In the genomic region with DNA sequence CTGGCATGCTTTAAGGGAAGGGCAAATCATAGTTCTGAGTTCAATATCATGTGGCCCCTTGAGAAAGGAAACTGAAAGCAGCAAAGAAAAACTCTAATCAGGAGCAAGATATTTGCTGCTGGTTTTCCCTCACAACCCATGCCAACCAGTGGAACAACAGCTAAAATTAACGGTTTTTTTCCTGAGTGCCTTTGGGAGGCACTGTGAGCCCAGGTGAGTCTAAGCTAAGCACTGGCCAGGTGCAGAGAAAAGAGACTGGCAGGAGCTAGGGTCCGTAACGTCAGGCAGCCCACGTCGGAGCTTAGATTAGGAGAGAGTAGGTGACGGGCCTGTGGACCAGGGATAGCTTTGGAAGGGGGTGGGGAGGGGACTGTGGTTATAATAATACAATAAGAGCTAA, we compare ENCODE assay signal across 27 cellular contexts.
A peak's percentile ranks its signal among the peaks of the same experiment; 100 is the strongest.
DNase-seq lines count a peak whose midpoint lies in the region; ATAC-seq and TF ChIP-seq lines count a peak whose summit lies in the region.
"Had no signal": no experiment of that assay in that cellular context is flagged by ENCODE, and none has a peak within 500 bp of the region (broad histone marks: within the 10 kb centered on the region; RNA-seq: fewer than 3 reads in every experiment).

No MANE protein-coding gene starts in this region.

- H3K4me1 ChIP-seq in iPS DF 6.9 (ENCODE audit: control insufficient read depth, insufficient read depth, low read length): no peaks in the 10 kb centered on the region; the same call in 1 of the 2 replicates
- H3K4me1 ChIP-seq: BLaER1 treated with 17β-estradiol and CSF1 and Interleukin-3, amounts not matched to agents 10 nM and 100 nM; upper lobe of right lung had no signal

- no peak overlapping the region for H3K4me3 Mint-ChIP-seq in progenitor cell of endocrine pancreas (ENCODE audit: low read depth)
- no peak overlapping the region for H3K4me3 Mint-ChIP-seq in activated T-helper 17 cell treated with anti-CD3 and anti-CD28 coated beads, Interleukin-2, amount 50 U/mL, for 72 hours
- H3K4me3 Mint-ChIP-seq: activated CD4-positive, alpha-beta T cell treated with anti-CD3 and anti-CD28 coated beads for 36 hours; activated CD8-positive, alpha-beta T cell treated with anti-CD3 and anti-CD28 coated beads, Interleukin-2, amount 10 ng/mL, durations not matched to agents 7 days and 5 days; nephron progenitor cell; T-helper 1 cell treated with Interleukin-12 subunit alpha and Interleukin-12 subunit beta and Interleukin-4 antibody, amounts not matched to agents 30 μg/mL and 1 μg/mL, for 36 hours had no signal

- ATAC-seq in activated T-helper 17 cell treated with anti-CD3 and anti-CD28 coated beads, Interleukin-2, amount 50 U/mL, for 72 hours (replicated peaks): no peak
- ATAC-seq in GM18517 (IDR thresholded peaks at IDR 0.05; ENCODE audit: unreplicated experiment): no peak
- ATAC-seq: activated CD4-positive, alpha-beta T cell treated with anti-CD3 and anti-CD28 coated beads for 36 hours; activated CD8-positive, alpha-beta T cell treated with anti-CD3 and anti-CD28 coated beads, Interleukin-2, amount 10 ng/mL, durations not matched to agents 7 days and 5 days; gastroesophageal sphincter; upper lobe of right lung had no signal

- H3K27ac Mint-ChIP-seq in progenitor cell of endocrine pancreas: peak overlapping the region; percentile 50
- H3K27ac Mint-ChIP-seq in activated T-helper 17 cell treated with anti-CD3 and anti-CD28 coated beads, Interleukin-2, amount 50 U/mL, for 72 hours: no peak overlapping the region
- H3K27ac Mint-ChIP-seq: activated CD4-positive, alpha-beta T cell treated with anti-CD3 and anti-CD28 coated beads for 36 hours; activated CD8-positive, alpha-beta T cell treated with anti-CD3 and anti-CD28 coated beads, Interleukin-2, amount 10 ng/mL, durations not matched to agents 7 days and 5 days; nephron progenitor cell; T-helper 1 cell treated with Interleukin-12 subunit alpha and Interleukin-12 subunit beta and Interleukin-4 antibody, amounts not matched to agents 30 μg/mL and 1 μg/mL, for 36 hours had no signal

- no peaks in the 10 kb centered on the region for H3K36me3 ChIP-seq in H7 (replicated peaks; ENCODE audit: control insufficient read depth, insufficient read depth, low read length)
- no peaks in the 10 kb centered on the region for H3K36me3 ChIP-seq in iPS DF 6.9 (ENCODE audit: control insufficient read depth, insufficient read depth, low read length)
- H3K36me3 ChIP-seq: BLaER1 treated with 17β-estradiol and CSF1 and Interleukin-3, amounts not matched to agents 10 nM and 100 nM; gastroesophageal sphincter; MG63; upper lobe of right lung had no signal

- no peaks in the 10 kb centered on the region for H3K27me3 Mint-ChIP-seq in progenitor cell of endocrine pancreas
- peaks cover 9% of the 10 kb centered on the region for H3K27me3 Mint-ChIP-seq in activated T-helper 17 cell treated with anti-CD3 and anti-CD28 coated beads, Interleukin-2, amount 50 U/mL, for 72 hours

- TF ChIP-seq CTCF in progenitor cell of endocrine pancreas (IDR thresholded peaks at IDR 0.05; ENCODE audit: unreplicated experiment): no peak

- H3K27ac ChIP-seq in iPS DF 6.9 (ENCODE audit: low read length): no peak overlapping the region
- H3K27ac ChIP-seq: BLaER1 treated with 17β-estradiol and CSF1 and Interleukin-3, amounts not matched to agents 10 nM and 100 nM; gastroesophageal sphincter; SK-N-MC; upper lobe of right lung had no signal

- H3K4me1 Mint-ChIP-seq in progenitor cell of endocrine pancreas (ENCODE audit: low read depth): peaks cover 51% of the 10 kb centered on the region
- H3K4me1 Mint-ChIP-seq in activated T-helper 17 cell treated with anti-CD3 and anti-CD28 coated beads, Interleukin-2, amount 50 U/mL, for 72 hours: no peaks in the 10 kb centered on the region
- H3K4me1 Mint-ChIP-seq: activated CD4-positive, alpha-beta T cell treated with anti-CD3 and anti-CD28 coated beads for 36 hours had no signal

- H3K36me3 Mint-ChIP-seq in progenitor cell of endocrine pancreas (ENCODE audit: insufficient read depth): no peaks in the 10 kb centered on the region
- H3K36me3 Mint-ChIP-seq in activated T-helper 17 cell treated with anti-CD3 and anti-CD28 coated beads, Interleukin-2, amount 50 U/mL, for 72 hours (ENCODE audit: low read depth): no peaks in the 10 kb centered on the region

- peaks cover 4% of the 10 kb centered on the region for H3K9me3 Mint-ChIP-seq in progenitor cell of endocrine pancreas (ENCODE audit: low read depth)
- no peaks in the 10 kb centered on the region for H3K9me3 Mint-ChIP-seq in activated T-helper 17 cell treated with anti-CD3 and anti-CD28 coated beads, Interleukin-2, amount 50 U/mL, for 72 hours
- H3K9me3 Mint-ChIP-seq: T-helper 1 cell treated with Interleukin-12 subunit alpha and Interleukin-12 subunit beta and Interleukin-4 antibody, amounts not matched to agents 30 μg/mL and 1 μg/mL, for 36 hours had no signal

- WGBS in iPS DF 6.9 (ENCODE audit: insufficient coverage, insufficient read length): no CpG with 5 or more reads among the region's 6 CpGs

- no peaks in the 10 kb centered on the region for H3K27me3 ChIP-seq in H7 (ENCODE audit: control insufficient read depth, insufficient read depth, low read length)
- no peaks in the 10 kb centered on the region for H3K27me3 ChIP-seq in iPS DF 6.9 (ENCODE audit: control insufficient read depth, insufficient read depth, low read length)
- H3K27me3 ChIP-seq: BLaER1 treated with 17β-estradiol and CSF1 and Interleukin-3, amounts not matched to agents 10 nM and 100 nM; gastroesophageal sphincter; MG63; upper lobe of right lung had no signal

- H3K4me3 ChIP-seq in H7 (ENCODE audit: insufficient read depth, low read depth, low read length): no peak overlapping the region
- no peak overlapping the region for H3K4me3 ChIP-seq in iPS DF 6.9 (ENCODE audit: low read length)
- H3K4me3 ChIP-seq: BLaER1 treated with 17β-estradiol and CSF1 and Interleukin-3, amounts not matched to agents 10 nM and 100 nM; gastroesophageal sphincter; MG63; SK-N-MC; upper lobe of right lung had no signal

- H3K9me3 ChIP-seq in iPS DF 6.9 (ENCODE audit: control insufficient read depth, insufficient read depth, low read length): no peaks in the 10 kb centered on the region
- H3K9me3 ChIP-seq: BLaER1 treated with 17β-estradiol and CSF1 and Interleukin-3, amounts not matched to agents 10 nM and 100 nM; gastroesophageal sphincter; MG63; upper lobe of right lung had no signal

- DNase-seq in H7: peak; percentile 8
- peak; percentile 8 for DNase-seq in RPMI8226
- DNase-seq in iPS DF 6.9 (ENCODE audit: low read depth, low spot score): peak; percentile 37
- no peak for DNase-seq in progenitor cell of endocrine pancreas (ENCODE audit: low spot score, unreplicated experiment)
- no peak for DNase-seq in activated CD8-positive, alpha-beta memory T cell treated with anti-CD3 and anti-CD28 coated beads for 24 hours
- DNase-seq: activated CD4-positive, alpha-beta T cell treated with anti-CD3 and anti-CD28 coated beads for 36 hours; activated CD8-positive, alpha-beta T cell treated with anti-CD3 and anti-CD28 coated beads, Interleukin-2, amount 10 ng/mL, durations not matched to agents 7 days and 5 days; activated effector memory CD4-positive, alpha-beta T cell treated with anti-CD3 and anti-CD28 coated beads, Interleukin-2, amount 50 U/mL, for 16 hours; activated T-cell treated with anti-CD3 and anti-CD28 coated beads for 4 hours; cerebellar nuclear complex; COR-L47; DND-41; hippocampal formation; KG1; MG63; NCI-H1417; NCI-H69; nephron progenitor cell; stimulated activated CD4-positive, alpha-beta T cell treated with anti-CD3 and anti-CD28 coated beads, Interleukin-2, amount 100 ng/mL, for 48 hours; substantia nigra; upper lobe of right lung had no signal

Comparison
In these comparisons a context has a peak if more than half of its experiments do, and no peak if none do; other contexts are left out.
1. DNase-seq: peak in H7 (single experiment), RPMI8226 (single experiment) and iPS DF 6.9 (single experiment); none in progenitor cell of endocrine pancreas (single experiment) and activated CD8-positive, alpha-beta memory T cell treated with anti-CD3 and anti-CD28 coated beads for 24 hours (single experiment).